In genomic region chr14:24095196-24096068, GRCh38 we compare ENCODE assay signal across 8 cellular contexts. TPM values are rescaled to one million over a fixed set of nuclear protein-coding genes. Genes with fewer than 3 reads are reported as not detected.
DNase-seq lines count a peak whose midpoint lies in the region; ATAC-seq and TF ChIP-seq lines count a peak whose summit lies in the region.

No MANE protein-coding gene starts in this region.

- no peak for TF ChIP-seq POLR2A in gastrocnemius medialis (IDR thresholded peaks at IDR 0.05)

- H3K36me3 ChIP-seq in BJ (ENCODE audit: control insufficient read depth, insufficient read depth, low read length) (peaks cover 22% of the 10 kb centered on the region), OCI-LY1 (ENCODE audit: insufficient read depth, low read length) (peaks cover 11% of the 10 kb centered on the region; the same call in 1 of the 2 replicates), gastrocnemius medialis (no peaks in the 10 kb centered on the region)

- no peaks in the 10 kb centered on the region for H4K20me1 ChIP-seq in OCI-LY1 (ENCODE audit: insufficient read depth, low read length)

- H3K4me2 ChIP-seq in OCI-LY1 (ENCODE audit: low read length) = peak overlapping the region; percentile 95

- POLR2A ChIA-PET in BJ (lab: Charles Lee) = interaction anchor here (1.1 kb wide), 1 partner anchor 18 kb away, joined by 3 read pairs; no protein-coding TSS in a partner anchor

- WGBS in right cardiac atrium = 51% methylated on average over 13 of the region's 13 CpGs

- H3K27ac ChIP-seq in OCI-LY1 (ENCODE audit: low read depth, low read length, poor library complexity, severe bottlenecking) (peak overlapping the region; percentile 86), right cardiac atrium (ENCODE audit: low read length) (peak overlapping the region; percentile 83), gastrocnemius medialis (peak overlapping the region; percentile 83 to 88 (median 88))

- H3K27me3 ChIP-seq in BJ (ENCODE audit: control insufficient read depth, insufficient read depth, low read length) (no peaks in the 10 kb centered on the region), OCI-LY1 (ENCODE audit: insufficient read depth, low read length) (no peaks in the 10 kb centered on the region), right cardiac atrium (ENCODE audit: control insufficient read depth, insufficient read depth) (no peaks in the 10 kb centered on the region), gastrocnemius medialis (no peaks in the 10 kb centered on the region)

- in situ Hi-C loops in gastrocnemius medialis (cut with MboI; ENCODE audit: low sequenced_read_pairs in 4 of 4) = no loop called here

- DNase-seq in BJ (ENCODE audit: low read depth) = peak; percentile 29
- peak; percentile 62 for DNase-seq in activated naive CD4-positive, alpha-beta T cell treated with anti-CD3 and anti-CD28 coated beads, Interleukin-2, amount 50 U/mL, for 16 hours
- peak; percentile 65 to 82 (median 80) for DNase-seq in right cardiac atrium
- peak in 1 of 2 donors; percentile 37 for DNase-seq in gastrocnemius medialis
- DNase-seq in NCI-H774 (lab: John Stamatoyannopoulos, UW) = no peak

- H3K4me1 ChIP-seq in OCI-LY1 (ENCODE audit: insufficient read depth, low read length, severe bottlenecking) = peaks cover 19% of the 10 kb centered on the region
- H3K4me1 ChIP-seq in right cardiac atrium (ENCODE audit: control insufficient read depth, insufficient read depth, low read length) = peaks cover 6% of the 10 kb centered on the region
- H3K4me1 ChIP-seq in gastrocnemius medialis = peaks cover 10 to 14% of the 10 kb centered on the region in 2 donors

- no peaks in the 10 kb centered on the region for H3K79me2 ChIP-seq in OCI-LY1 (ENCODE audit: insufficient read depth, low read length)

- ATAC-seq in GM18907 (IDR thresholded peaks at IDR 0.05; ENCODE audit: unreplicated experiment) (peak; percentile 70), HG03095 (IDR thresholded peaks at IDR 0.05; ENCODE audit: unreplicated experiment) (peak; percentile 73), right cardiac atrium (peak; percentile 15 to 31), gastrocnemius medialis (no peak)

- no peaks in the 10 kb centered on the region for H3K9me2 ChIP-seq in OCI-LY1 (ENCODE audit: low read depth, low read length)

- intact Hi-C loops in right cardiac atrium (cut with DNase I) (loop anchor here in 2 of 4 donors (10.0 kb wide), 1 partner anchor 111 kb away; the partner anchor contains the start of gene DHRS4L2 (in 2 of the 2)), gastrocnemius medialis (cut with DNase I; ENCODE audit: low total_unique reads) (loop anchor here (2.0 kb wide), 2 partner anchors 19 to 65 kb away; partner anchors contain the start of genes DCAF11, IRF9 and NRL)

- H3K4me3 ChIP-seq in BJ (ENCODE audit: low read depth, low read length) (peak overlapping the region; percentile 82), OCI-LY1 (ENCODE audit: low read depth, low read length, poor library complexity, severe bottlenecking) (peak overlapping the region; percentile 77), right cardiac atrium (ENCODE audit: low read length) (peak overlapping the region; percentile 65), gastrocnemius medialis (peak overlapping the region; percentile 75 to 97 (median 90))

- no peak overlapping the region for H2AFZ ChIP-seq in OCI-LY1 (ENCODE audit: low read length)

- H3K9ac ChIP-seq in OCI-LY1 (ENCODE audit: low read length) = peak overlapping the region; percentile 92

- H3F3A ChIP-seq in OCI-LY1 (ENCODE audit: insufficient read depth, low read length) = no peaks in the 10 kb centered on the region

- CTCF ChIA-PET in BJ (lab: Yijun Ruan, JAX) = interaction anchor here (6.2 to 13.0 kb wide), 3 partner anchors 12 to 37 kb away, joined by 74 to 200 read pairs (median 136); no protein-coding TSS in a partner anchor

- TF ChIP-seq CTCF in BJ (IDR thresholded peaks at IDR 0.05; ENCODE audit: insufficient read depth, low read depth, low read length) = no peak
- no peak for TF ChIP-seq CTCF in OCI-LY1 (IDR thresholded peaks at IDR 0.05; ENCODE audit: low read length)
- TF ChIP-seq CTCF in gastrocnemius medialis (IDR thresholded peaks at IDR 0.05 in 4 of 5, conservative IDR thresholded peaks at IDR 0.05 in 1 of 5) = no peak

- H3K9me3 ChIP-seq in OCI-LY1 (ENCODE audit: low read length) (no peaks in the 10 kb centered on the region), right cardiac atrium (ENCODE audit: control insufficient read depth, low read length) (no peaks in the 10 kb centered on the region), gastrocnemius medialis (no peaks in the 10 kb centered on the region)

RNA-seq across cellular contexts. Expression of gene PCK2, which starts 1.3 kb away (rescaled TPM):
- polyA plus RNA-seq in BJ (2011; rRNA removed) (141 and 227 TPM in 2 replicates), right cardiac atrium (3.5 TPM)
- 241 and 308 TPM in 2 replicates for polyA minus RNA-seq in BJ (2011; rRNA and poly(A)+ RNA removed)
- total RNA-seq in right cardiac atrium (10 to 100 TPM in 1 of 4 donors, 1 to 10 TPM in 3; 4.0 to 11.0 (median 5.3) TPM), gastrocnemius medialis (1 to 10 TPM; 1.9 to 9.8 (median 3.6) TPM)

RNA-seq across cellular contexts. Expression of gene DCAF11, which starts 19.1 kb away (rescaled TPM):
- polyA plus RNA-seq in BJ (2011; rRNA removed) = 41.5 and 50.0 TPM in 2 replicates
- 33.1 and 44.7 TPM in 2 replicates for polyA minus RNA-seq in BJ (2011; rRNA and poly(A)+ RNA removed)
- total RNA-seq in right cardiac atrium = 10 to 100 TPM; 50.6 to 70.7 (median 62.6) TPM
- polyA plus RNA-seq in right cardiac atrium = 33.1 TPM
- total RNA-seq in gastrocnemius medialis = 100 to 1,000 TPM in 1 of 4 donors, 10 to 100 TPM in 3; 52.4 to 113 (median 88.7) TPM

RNA-seq across cellular contexts. Expression of gene NRL, which starts 19.3 kb away (rescaled TPM):
- polyA plus RNA-seq in BJ (2011; rRNA removed) (0.59 and 0.91 TPM in 2 replicates), right cardiac atrium (2.6 TPM)
- 0.31 and 0.43 TPM in 2 replicates for polyA minus RNA-seq in BJ (2011; rRNA and poly(A)+ RNA removed)
- total RNA-seq in right cardiac atrium (1 to 10 TPM in 3 of 4 donors, under 1 TPM in 1; 0.79 to 2.9 (median 2.4) TPM), gastrocnemius medialis (1 to 10 TPM in 3 of 4 donors, under 1 TPM in 1; 0.82 to 4.5 (median 2.4) TPM)

RNA-seq across cellular contexts. Expression of gene CPNE6, which starts 24.1 kb away (rescaled TPM):
- polyA plus RNA-seq in BJ (2011; rRNA removed) (not detected in 2 replicates), right cardiac atrium (0.16 TPM)
- not detected in 2 replicates for polyA minus RNA-seq in BJ (2011; rRNA and poly(A)+ RNA removed)
- total RNA-seq in right cardiac atrium (under 1 TPM in 1 of 4 donors, not detected in 3; 0.14 TPM), gastrocnemius medialis (not detected)

RNA-seq across cellular contexts. Expression of gene FITM1, which starts 35.0 kb away (rescaled TPM):
- polyA plus RNA-seq in BJ (2011; rRNA removed) (0.10 and 0.23 TPM in 2 replicates), right cardiac atrium (224 TPM)
- polyA minus RNA-seq in BJ (2011; rRNA and poly(A)+ RNA removed) = 0.24 TPM in 1 of 2 replicates, not detected in the other
- total RNA-seq in right cardiac atrium (100 to 1,000 TPM in 3 of 4 donors, 10 to 100 TPM in 1; 87.4 to 178 (median 134) TPM), gastrocnemius medialis (10 to 100 TPM; 45.3 to 91.3 (median 65.4) TPM)

Comparison
In these comparisons a context has a peak if more than half of its experiments do, and no peak if none do; other contexts are left out.
1. ATAC-seq: peak in GM18907 (single experiment), HG03095 (single experiment) and right cardiac atrium (2 of 2); none in gastrocnemius medialis (0 of 2).
2. Peak in every context shown above with its lines, with median percentiles within 50 percentile points of each other: H3K4me3 ChIP-seq and H3K27ac ChIP-seq.